ENCODE assay signal across 1 cellular context in genomic region chr16:138049-138417, GRCh38.
TF ChIP-seq lines count a peak whose summit lies in the region.

No MANE protein-coding gene starts in this region.

TF ChIP-seq in endothelial cell of umbilical vein, 7 proteins besides CTCF, POLR2A, EP300 and RAD21:
- no peak for TF ChIP-seq JUN (IDR thresholded peaks at IDR 0.05; ENCODE audit: borderline replicate concordance, insufficient read depth, insufficient read length, low read depth)
- TF ChIP-seq MAX (IDR thresholded peaks at IDR 0.05; ENCODE audit: insufficient read depth, insufficient read length), result no peak
- TF ChIP-seq GATA2 (IDR thresholded peaks at IDR 0.05; ENCODE audit: insufficient read depth, insufficient read length, low read depth, low read length), result no peak
- no peak for TF ChIP-seq POLR2AphosphoS5 (IDR thresholded peaks at IDR 0.05; ENCODE audit: insufficient read depth, low read depth, low read length)
- no peak for TF ChIP-seq EZH2 (IDR thresholded peaks at IDR 0.05; ENCODE audit: borderline replicate concordance, low read depth, low read length, severe bottlenecking)
- no peak for TF ChIP-seq FOS (IDR thresholded peaks at IDR 0.05; ENCODE audit: borderline replicate concordance, insufficient read depth, low read length)
- TF ChIP-seq MYC (IDR thresholded peaks at IDR 0.05; ENCODE audit: low read depth, low read length), result no peak
